In genomic region chr11:121426476-121427454, GRCh38 we compare ENCODE assay signal across 8 cellular contexts. TPM values are rescaled to one million over a fixed set of nuclear protein-coding genes. Genes with fewer than 3 reads are reported as not detected.
DNase-seq lines count a peak whose midpoint lies in the region; ATAC-seq and TF ChIP-seq lines count a peak whose summit lies in the region.

No MANE protein-coding gene starts in this region.

- peak; percentile 70 for ATAC-seq in CD4-positive, alpha-beta T cell (ENCODE audit: poor library complexity)
- peak; percentile 53 for ATAC-seq in HG02642 (IDR thresholded peaks at IDR 0.05; ENCODE audit: poor library complexity, unreplicated experiment)
- peak; percentile 70 for ATAC-seq in activated CD4-positive, alpha-beta T cell treated with anti-CD3 and anti-CD28 coated beads for 36 hours
- ATAC-seq in effector memory CD8-positive, alpha-beta T cell (replicated peaks), result peak; percentile 89
- ATAC-seq in thoracic aorta (ENCODE audit: insufficient number of reproducible peaks, low FRiP score, low read depth), result no peak
- ATAC-seq in GM18505 (IDR thresholded peaks at IDR 0.05; ENCODE audit: unreplicated experiment), result no peak
- no peak for ATAC-seq in HG02970 (IDR thresholded peaks at IDR 0.05; ENCODE audit: low FRiP score, unreplicated experiment)

- no peaks in the 10 kb centered on the region for H3K36me3 Mint-ChIP-seq in CD4-positive, alpha-beta T cell (ENCODE audit: low read depth)
- H3K36me3 Mint-ChIP-seq in activated CD4-positive, alpha-beta T cell treated with anti-CD3 and anti-CD28 coated beads for 36 hours (ENCODE audit: low read depth), result no peaks in the 10 kb centered on the region
- no peaks in the 10 kb centered on the region for H3K36me3 Mint-ChIP-seq in effector memory CD8-positive, alpha-beta T cell (ENCODE audit: insufficient read depth)

- TF ChIP-seq POLR2A in GM18505 (IDR thresholded peaks at IDR 0.05; ENCODE audit: borderline replicate concordance, extremely low read depth, insufficient read depth, insufficient read length), result no peak

- H3K4me3 ChIP-seq in muscle layer of duodenum (ENCODE audit: low read depth in 1 of 2, low read length in 2 of 2) (peak overlapping the region; percentile 32 to 37), thoracic aorta (peak overlapping the region; percentile 67)

- intact Hi-C loops in CD4-positive, alpha-beta T cell (cut with DNase I, micrococcal nuclease), result loop anchor here in 1 of 2 experiments (10.0 kb wide), 1 partner anchor 102 kb away; no protein-coding TSS in a partner anchor
- intact Hi-C loops in activated CD4-positive, alpha-beta T cell treated with anti-CD3 and anti-CD28 coated beads for 36 hours (cut with DNase I, micrococcal nuclease), result no loop called here

- H3K4me1 ChIP-seq in muscle layer of duodenum (ENCODE audit: control insufficient read depth in 1 of 2, insufficient read depth in 2 of 2, low read length in 2 of 2), result no peaks in the 10 kb centered on the region
- peaks cover 0 to 8% of the 10 kb centered on the region in 2 donors for H3K4me1 ChIP-seq in thoracic aorta (ENCODE audit: control insufficient read depth in 1 of 2, low read depth in 2 of 2)

- DNase-seq in CD4-positive, alpha-beta T cell, result peak in 9 of 10 experiments; percentile 9 to 66 (median 41)
- DNase-seq in activated CD4-positive, alpha-beta T cell treated with anti-CD3 and anti-CD28 coated beads for 36 hours, result peak; percentile 74
- peak; percentile 20 to 24 (median 22) for DNase-seq in effector memory CD8-positive, alpha-beta T cell
- DNase-seq in thoracic aorta (ENCODE audit: low spot score), result no peak

- no peak overlapping the region for H3K27ac ChIP-seq in CD4-positive, alpha-beta T cell (ENCODE audit: low read depth, low read length)
- no peak overlapping the region for H3K27ac ChIP-seq in muscle layer of duodenum (ENCODE audit: low read length)
- no peak overlapping the region for H3K27ac ChIP-seq in thoracic aorta

- peaks cover 59% of the 10 kb centered on the region for H3K4me1 Mint-ChIP-seq in CD4-positive, alpha-beta T cell (ENCODE audit: low read depth)
- peaks cover 37% of the 10 kb centered on the region for H3K4me1 Mint-ChIP-seq in activated CD4-positive, alpha-beta T cell treated with anti-CD3 and anti-CD28 coated beads for 36 hours
- peaks cover 17 to 18% of the 10 kb centered on the region in 2 donors for H3K4me1 Mint-ChIP-seq in effector memory CD8-positive, alpha-beta T cell (ENCODE audit: low read depth in 2 of 2)

- no peaks in the 10 kb centered on the region for H3K9me3 ChIP-seq in CD4-positive, alpha-beta T cell (ENCODE audit: control insufficient read depth, low read length)
- H3K9me3 ChIP-seq in muscle layer of duodenum (ENCODE audit: control insufficient read depth in 1 of 2, low read length in 2 of 2) (no peaks in the 10 kb centered on the region), thoracic aorta (no peaks in the 10 kb centered on the region)

- peak overlapping the region; percentile 83 for H3K4me3 Mint-ChIP-seq in CD4-positive, alpha-beta T cell
- peak overlapping the region; percentile 55 for H3K4me3 Mint-ChIP-seq in activated CD4-positive, alpha-beta T cell treated with anti-CD3 and anti-CD28 coated beads for 36 hours
- peak overlapping the region; percentile 62 to 71 for H3K4me3 Mint-ChIP-seq in effector memory CD8-positive, alpha-beta T cell

- H3K36me3 ChIP-seq in muscle layer of duodenum (ENCODE audit: control insufficient read depth in 1 of 2, insufficient read depth in 2 of 2, low read length in 2 of 2), result no peaks in the 10 kb centered on the region
- no peaks in the 10 kb centered on the region for H3K36me3 ChIP-seq in thoracic aorta

- H3K27me3 ChIP-seq in CD4-positive, alpha-beta T cell (ENCODE audit: control insufficient read depth, insufficient read depth, low read length), result no peaks in the 10 kb centered on the region
- H3K27me3 ChIP-seq in muscle layer of duodenum (ENCODE audit: low read depth, low read length) (no peaks in the 10 kb centered on the region), thoracic aorta (replicated peaks; ENCODE audit: insufficient read depth) (no peaks in the 10 kb centered on the region)

- POLR2A ChIA-PET in CD4-positive, alpha-beta T cell (lab: Charles Lee), result interaction anchor here (0.7 to 2.2 kb wide), 16 partner anchors 10 to 150 kb away, joined by 3 to 69 read pairs (median 4); partner anchors contain the start of genes SC5D, SORL1 and SORL1-AS1
- POLR2A ChIA-PET in activated CD4-positive, alpha-beta T cell treated with anti-CD3 and anti-CD28 coated beads for 36 hours (lab: Charles Lee), result no interaction called here

- CTCF ChIA-PET in CD4-positive, alpha-beta T cell (lab: Charles Lee), result interaction anchor here (0.7 to 1.3 kb wide), 6 partner anchors 9 to 107 kb away, joined by 3 to 6 read pairs (median 4); partner anchors contain the start of genes SORL1 and SORL1-AS1
- CTCF ChIA-PET in activated CD4-positive, alpha-beta T cell treated with anti-CD3 and anti-CD28 coated beads for 36 hours (lab: Charles Lee), result interaction anchor here (0.7 to 2.0 kb wide), 7 partner anchors 9 to 136 kb away, joined by 3 to 7 read pairs (median 4); no protein-coding TSS in a partner anchor

- TF ChIP-seq CTCF in CD4-positive, alpha-beta T cell (IDR thresholded peaks at IDR 0.05), result no peak
- peak; percentile 13 for TF ChIP-seq CTCF in thoracic aorta (IDR thresholded peaks at IDR 0.05)

- peaks cover 3% of the 10 kb centered on the region for H3K9me3 Mint-ChIP-seq in CD4-positive, alpha-beta T cell
- H3K9me3 Mint-ChIP-seq in activated CD4-positive, alpha-beta T cell treated with anti-CD3 and anti-CD28 coated beads for 36 hours (ENCODE audit: low read depth), result peaks cover 3% of the 10 kb centered on the region
- no peaks in the 10 kb centered on the region for H3K9me3 Mint-ChIP-seq in effector memory CD8-positive, alpha-beta T cell

- H3K27me3 Mint-ChIP-seq in CD4-positive, alpha-beta T cell, result no peaks in the 10 kb centered on the region
- H3K27me3 Mint-ChIP-seq in activated CD4-positive, alpha-beta T cell treated with anti-CD3 and anti-CD28 coated beads for 36 hours, result no peaks in the 10 kb centered on the region
- H3K27me3 Mint-ChIP-seq in effector memory CD8-positive, alpha-beta T cell, result no peaks in the 10 kb centered on the region

- peak overlapping the region; percentile 29 for H3K27ac Mint-ChIP-seq in CD4-positive, alpha-beta T cell
- no peak overlapping the region for H3K27ac Mint-ChIP-seq in activated CD4-positive, alpha-beta T cell treated with anti-CD3 and anti-CD28 coated beads for 36 hours
- peak overlapping the region in 1 of 2 donors; percentile 22 for H3K27ac Mint-ChIP-seq in effector memory CD8-positive, alpha-beta T cell

RNA-seq across cellular contexts. Expression of gene SORL1, which starts 25.3 kb away (rescaled TPM):
- 100 to 1,000 TPM; 235 to 241 TPM for total RNA-seq in CD4-positive, alpha-beta T cell
- total RNA-seq in activated CD4-positive, alpha-beta T cell treated with anti-CD3 and anti-CD28 coated beads for 36 hours, result 10 to 100 TPM; 53.5 to 68.0 TPM
- 10 to 100 TPM; 26.9 to 33.0 TPM for total RNA-seq in thoracic aorta

Comparison
In these comparisons a context has a peak if more than half of its experiments do, and no peak if none do; other contexts are left out.
1. ATAC-seq: peak in CD4-positive, alpha-beta T cell (single experiment), HG02642 (single experiment), activated CD4-positive, alpha-beta T cell treated with anti-CD3 and anti-CD28 coated beads for 36 hours (single experiment) and effector memory CD8-positive, alpha-beta T cell (single experiment); none in thoracic aorta (single experiment), GM18505 (single experiment) and HG02970 (single experiment).
2. Peak in every context shown above with its lines, with median percentiles within 50 percentile points of each other: H3K4me3 Mint-ChIP-seq.